In genomic region chr10:35336084-35336831, GRCh38 we compare ENCODE assay signal across 1 cellular context.
TF ChIP-seq lines count a peak whose summit lies in the region.

Gene CCNY (plus strand): TSS chr10:35336509. CDS start chr10:35337054, 545 bp downstream.

TF ChIP-seq in HEK293, 187 proteins besides CTCF, POLR2A, EP300 and RAD21 (continued from another document and continues in another):
- TF ChIP-seq, protein P1, sequence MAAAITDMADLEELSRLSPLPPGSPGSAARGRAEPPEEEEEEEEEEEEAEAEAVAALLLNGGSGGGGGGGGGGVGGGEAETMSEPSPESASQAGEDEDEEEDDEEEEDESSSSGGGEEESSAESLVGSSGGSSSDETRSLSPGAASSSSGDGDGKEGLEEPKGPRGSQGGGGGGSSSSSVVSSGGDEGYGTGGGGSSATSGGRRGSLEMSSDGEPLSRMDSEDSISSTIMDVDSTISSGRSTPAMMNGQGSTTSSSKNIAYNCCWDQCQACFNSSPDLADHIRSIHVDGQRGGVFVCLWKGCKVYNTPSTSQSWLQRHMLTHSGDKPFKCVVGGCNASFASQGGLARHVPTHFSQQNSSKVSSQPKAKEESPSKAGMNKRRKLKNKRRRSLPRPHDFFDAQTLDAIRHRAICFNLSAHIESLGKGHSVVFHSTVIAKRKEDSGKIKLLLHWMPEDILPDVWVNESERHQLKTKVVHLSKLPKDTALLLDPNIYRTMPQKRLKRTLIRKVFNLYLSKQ (tag by site-specific recombination; IDR thresholded peaks at IDR 0.05; ENCODE audit: borderline replicate concordance): no peak
- no peak for TF ChIP-seq ZNF292 (tag by site-specific recombination; IDR thresholded peaks at IDR 0.05; ENCODE audit: borderline replicate concordance, low read depth)
- TF ChIP-seq ZNF114 (tag by site-specific recombination; IDR thresholded peaks at IDR 0.05): no peak
- TF ChIP-seq ZNF311 (tag by site-specific recombination; IDR thresholded peaks at IDR 0.05; ENCODE audit: borderline replicate concordance): no peak
- TF ChIP-seq, protein P2, sequence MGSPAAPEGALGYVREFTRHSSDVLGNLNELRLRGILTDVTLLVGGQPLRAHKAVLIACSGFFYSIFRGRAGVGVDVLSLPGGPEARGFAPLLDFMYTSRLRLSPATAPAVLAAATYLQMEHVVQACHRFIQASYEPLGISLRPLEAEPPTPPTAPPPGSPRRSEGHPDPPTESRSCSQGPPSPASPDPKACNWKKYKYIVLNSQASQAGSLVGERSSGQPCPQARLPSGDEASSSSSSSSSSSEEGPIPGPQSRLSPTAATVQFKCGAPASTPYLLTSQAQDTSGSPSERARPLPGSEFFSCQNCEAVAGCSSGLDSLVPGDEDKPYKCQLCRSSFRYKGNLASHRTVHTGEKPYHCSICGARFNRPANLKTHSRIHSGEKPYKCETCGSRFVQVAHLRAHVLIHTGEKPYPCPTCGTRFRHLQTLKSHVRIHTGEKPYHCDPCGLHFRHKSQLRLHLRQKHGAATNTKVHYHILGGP (tag by site-specific recombination; IDR thresholded peaks at IDR 0.05): no peak
- no peak for TF ChIP-seq ZBTB21 (tag by site-specific recombination; IDR thresholded peaks at IDR 0.05)
- no peak for TF ChIP-seq SETDB1 (IDR thresholded peaks at IDR 0.05; ENCODE audit: insufficient read length, low read length)
- no peak for TF ChIP-seq ZNF133 (tag by site-specific recombination; IDR thresholded peaks at IDR 0.05)
- TF ChIP-seq BCL11A (tag by site-specific recombination; IDR thresholded peaks at IDR 0.05; ENCODE audit: low read depth): no peak
- no peak for TF ChIP-seq GLI4 (tag by site-specific recombination; IDR thresholded peaks at IDR 0.05)
- TF ChIP-seq, protein P3, sequence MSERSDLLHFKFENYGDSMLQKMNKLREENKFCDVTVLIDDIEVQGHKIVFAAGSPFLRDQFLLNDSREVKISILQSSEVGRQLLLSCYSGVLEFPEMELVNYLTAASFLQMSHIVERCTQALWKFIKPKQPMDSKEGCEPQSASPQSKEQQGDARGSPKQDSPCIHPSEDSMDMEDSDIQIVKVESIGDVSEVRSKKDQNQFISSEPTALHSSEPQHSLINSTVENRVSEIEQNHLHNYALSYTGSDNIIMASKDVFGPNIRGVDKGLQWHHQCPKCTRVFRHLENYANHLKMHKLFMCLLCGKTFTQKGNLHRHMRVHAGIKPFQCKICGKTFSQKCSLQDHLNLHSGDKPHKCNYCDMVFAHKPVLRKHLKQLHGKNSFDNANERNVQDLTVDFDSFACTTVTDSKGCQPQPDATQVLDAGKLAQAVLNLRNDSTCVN (tag by site-specific recombination; optimal IDR thresholded peaks at IDR 0.05): peak; percentile 91
- no peak for TF ChIP-seq OVOL3 (tag by site-specific recombination; IDR thresholded peaks at IDR 0.05)
- TF ChIP-seq, protein P4, sequence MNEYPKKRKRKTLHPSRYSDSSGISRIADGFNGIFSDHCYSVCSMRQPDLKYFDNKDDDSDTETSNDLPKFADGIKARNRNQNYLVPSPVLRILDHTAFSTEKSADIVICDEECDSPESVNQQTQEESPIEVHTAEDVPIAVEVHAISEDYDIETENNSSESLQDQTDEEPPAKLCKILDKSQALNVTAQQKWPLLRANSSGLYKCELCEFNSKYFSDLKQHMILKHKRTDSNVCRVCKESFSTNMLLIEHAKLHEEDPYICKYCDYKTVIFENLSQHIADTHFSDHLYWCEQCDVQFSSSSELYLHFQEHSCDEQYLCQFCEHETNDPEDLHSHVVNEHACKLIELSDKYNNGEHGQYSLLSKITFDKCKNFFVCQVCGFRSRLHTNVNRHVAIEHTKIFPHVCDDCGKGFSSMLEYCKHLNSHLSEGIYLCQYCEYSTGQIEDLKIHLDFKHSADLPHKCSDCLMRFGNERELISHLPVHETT (tag by site-specific recombination; IDR thresholded peaks at IDR 0.05): no peak
- TF ChIP-seq ZNF600 (tag by site-specific recombination; IDR thresholded peaks at IDR 0.05): peak; percentile 62
- TF ChIP-seq OSR2 (tag by site-specific recombination; IDR thresholded peaks at IDR 0.05): no peak
- TF ChIP-seq FEZF1 (tag by site-specific recombination; IDR thresholded peaks at IDR 0.05): no peak
- no peak for TF ChIP-seq TSHZ1 (tag by site-specific recombination; IDR thresholded peaks at IDR 0.05; ENCODE audit: borderline replicate concordance)
- no peak for TF ChIP-seq ZNF223 (tag by site-specific recombination; IDR thresholded peaks at IDR 0.05)
- no peak for TF ChIP-seq ZNF155 (tag by site-specific recombination; IDR thresholded peaks at IDR 0.05)
- no peak for TF ChIP-seq ZNF621 (tag by site-specific recombination; IDR thresholded peaks at IDR 0.05)
- TF ChIP-seq, protein P5, sequence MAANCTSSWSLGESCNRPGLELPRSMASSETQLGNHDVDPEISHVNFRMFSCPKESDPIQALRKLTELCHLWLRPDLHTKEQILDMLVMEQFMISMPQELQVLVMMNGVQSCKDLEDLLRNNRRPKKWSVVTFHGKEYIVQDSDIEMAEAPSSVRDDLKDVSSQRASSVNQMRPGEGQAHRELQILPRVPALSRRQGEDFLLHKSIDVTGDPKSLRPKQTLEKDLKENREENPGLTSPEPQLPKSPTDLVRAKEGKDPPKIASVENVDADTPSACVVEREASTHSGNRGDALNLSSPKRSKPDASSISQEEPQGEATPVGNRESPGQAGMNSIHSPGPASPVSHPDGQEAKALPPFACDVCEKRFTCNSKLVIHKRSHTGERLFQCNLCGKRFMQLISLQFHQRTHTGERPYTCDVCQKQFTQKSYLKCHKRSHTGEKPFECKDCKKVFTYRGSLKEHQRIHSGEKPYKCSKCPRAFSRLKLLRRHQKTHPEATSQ (tag by site-specific recombination; IDR thresholded peaks at IDR 0.05): no peak
- no peak for TF ChIP-seq ZNF394 (tag by site-specific recombination; IDR thresholded peaks at IDR 0.05; ENCODE audit: borderline replicate concordance)
- peak; percentile 72 for TF ChIP-seq ZBTB11 (tag by site-specific recombination; conservative IDR thresholded peaks at IDR 0.05; ENCODE audit: low read depth)
- no peak for TF ChIP-seq ZNF792 (tag by site-specific recombination; IDR thresholded peaks at IDR 0.05)
- no peak for TF ChIP-seq ZSCAN18 (tag by site-specific recombination; IDR thresholded peaks at IDR 0.05)
- TF ChIP-seq KLF10 (tag by site-specific recombination; IDR thresholded peaks at IDR 0.05): peak; percentile 96
- TF ChIP-seq ZNF449 (tag by site-specific recombination; IDR thresholded peaks at IDR 0.05): no peak
- no peak for TF ChIP-seq ZNF488 (tag by site-specific recombination; IDR thresholded peaks at IDR 0.05)
- no peak for TF ChIP-seq ZBTB48 (tag by site-specific recombination; IDR thresholded peaks at IDR 0.05)
- TF ChIP-seq ZBTB6 (tag by site-specific recombination; IDR thresholded peaks at IDR 0.05): no peak
